ENCODE assay signal across 22 cellular contexts in genomic region chr16:84722068-84722467, GRCh38.
"Had no signal": no experiment of that assay in that cellular context is flagged by ENCODE, and none has a peak within 500 bp of the region (broad histone marks: within the 10 kb centered on the region; RNA-seq: fewer than 3 reads in every experiment).

No MANE protein-coding gene starts in this region.

- H3K4me3 Mint-ChIP-seq: activated naive CD4-positive, alpha-beta T cell treated with anti-CD3 and anti-CD28 coated beads, Interleukin-2, amount 50 U/mL, for 24 hours; brain; naive thymus-derived CD8-positive, alpha-beta T cell had no signal

- H3K27me3 ChIP-seq: left lung, right atrium auricular region, stomach, testis had no signal

- H3K27ac Mint-ChIP-seq: activated naive CD4-positive, alpha-beta T cell treated with anti-CD3 and anti-CD28 coated beads, Interleukin-2, amount 50 U/mL, for 24 hours had no signal

- H3K9me3 Mint-ChIP-seq: activated naive CD4-positive, alpha-beta T cell treated with anti-CD3 and anti-CD28 coated beads, Interleukin-2, amount 50 U/mL, for 24 hours; brain; naive thymus-derived CD8-positive, alpha-beta T cell had no signal

- H3K27me3 Mint-ChIP-seq: activated naive CD4-positive, alpha-beta T cell treated with anti-CD3 and anti-CD28 coated beads, Interleukin-2, amount 50 U/mL, for 24 hours; brain; naive thymus-derived CD8-positive, alpha-beta T cell had no signal

- ATAC-seq: left lung; mucosa of descending colon; naive thymus-derived CD8-positive, alpha-beta T cell had no signal

- DNase-seq: activated CD4-positive, alpha-beta T cell treated with anti-CD3 and anti-CD28 coated beads, Interleukin-2, amount 50 U/mL, for 4 hours; activated CD4-positive, CD25-positive, alpha-beta regulatory T cell treated with anti-CD3 and anti-CD28 coated beads, Interleukin-2, amount 50 U/mL, for 72 hours; activated effector memory CD4-positive, alpha-beta T cell treated with anti-CD3 and anti-CD28 coated beads, Interleukin-2, amount 50 U/mL, for 16 hours; activated T-cell treated with anti-CD3 and anti-CD28 coated beads, Interleukin-2, amount 50 U/mL, for 1 hour; central memory CD4-positive, alpha-beta T cell; effector CD4-positive, alpha-beta T cell; foreskin fibroblast; hippocampal formation; kidney; left lung; mammary epithelial cell; mucosa of descending colon; naive thymus-derived CD8-positive, alpha-beta T cell; stimulated activated CD4-positive, alpha-beta T cell treated with anti-CD3 and anti-CD28 coated beads, Interleukin-4, amount 100 ng/mL, for 24 hours; stomach; T1000; testis had no signal

- H3K27ac ChIP-seq: coronary artery, left lung, right atrium auricular region, skin epidermis, stomach, testis had no signal

- H3K4me3 ChIP-seq: coronary artery, left lung, mucosa of descending colon, right atrium auricular region, skin epidermis, stomach, testis had no signal

- H3K9me3 ChIP-seq: left lung, mucosa of descending colon, right atrium auricular region, stomach, testis had no signal

- H3K36me3 ChIP-seq: right atrium auricular region had no signal
